8 cellular contexts compared by ENCODE assay signal in the genomic region with DNA sequence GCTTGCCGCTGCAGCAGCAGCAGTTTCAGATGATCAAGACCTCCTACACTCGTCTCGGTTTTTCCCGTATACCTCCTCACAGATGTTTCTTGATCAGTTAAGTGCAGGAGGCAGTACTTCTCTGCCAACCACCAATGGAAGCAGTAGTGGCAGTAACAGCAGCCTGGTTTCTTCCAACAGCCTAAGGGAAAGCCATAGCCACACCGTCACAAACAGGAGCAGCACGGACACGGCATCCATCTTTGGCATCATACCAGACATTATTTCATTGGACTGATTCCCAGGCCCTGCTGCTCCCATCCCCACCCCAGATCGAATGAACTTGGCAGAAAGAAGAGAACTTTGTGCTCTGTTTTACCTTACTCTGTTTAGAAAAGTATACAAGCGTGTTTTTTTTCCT. TPM values are rescaled to one million over a fixed set of nuclear protein-coding genes. Genes with fewer than 3 reads are reported as not detected.
DNase-seq lines count a peak whose midpoint lies in the region; ATAC-seq and TF ChIP-seq lines count a peak whose summit lies in the region.

No MANE protein-coding gene starts in this region.

- DNase-seq in GM04504 (ENCODE audit: low read depth) (peak; percentile 46), fibroblast of the aortic adventitia (ENCODE audit: low read depth) (peak; percentile 91), skeletal muscle cell (ENCODE audit: low read depth) (peak; percentile 70), NCI-H82 treated with DMSO at 0.1 percent for 48 hours (lab: John Stamatoyannopoulos, UW; ENCODE audit: unreplicated experiment) (no peak)

- TF ChIP-seq CTCF in fibroblast of the aortic adventitia (IDR thresholded peaks at IDR 0.05; ENCODE audit: insufficient read depth, low read length) = no peak

- ATAC-seq in SK-N-SH treated with all-trans-retinoic acid at 6 μM for 48 hours = peak; percentile 92
- no peak for ATAC-seq in GM18873 (IDR thresholded peaks at IDR 0.05; ENCODE audit: low FRiP score, unreplicated experiment)
- no peak for ATAC-seq in HG03045 (IDR thresholded peaks at IDR 0.05; ENCODE audit: unreplicated experiment)
- no peak for ATAC-seq in GM19035 (IDR thresholded peaks at IDR 0.05; ENCODE audit: unreplicated experiment)

- H3K4me3 ChIP-seq in fibroblast of the aortic adventitia (ENCODE audit: low read depth, low read length) (peak overlapping the region; percentile 1), skeletal muscle cell (ENCODE audit: low read depth, low read length) (peak overlapping the region; percentile 19)

TF ChIP-seq in SK-N-SH treated with all-trans-retinoic acid at 6 μM for 48 hours, 23 proteins besides CTCF, POLR2A, EP300 and RAD21:
- TF ChIP-seq TCF4 (CRISPR knock-in tag; IDR thresholded peaks at IDR 0.05; ENCODE audit: borderline replicate concordance) (peak; percentile 31; the same call in 1 of the 2 replicates), ARNTL (CRISPR knock-in tag; IDR thresholded peaks at IDR 0.05; ENCODE audit: borderline replicate concordance, low read depth) (no peak)

RNA-seq across cellular contexts. Expression of a gene that starts 17.6 kb away (rescaled TPM):
- 2.6 and 2.7 TPM in 2 replicates for total RNA-seq in fibroblast of the aortic adventitia (ENCODE audit: low replicate concordance)

RNA-seq across cellular contexts. Expression of a gene that starts 42.0 kb away (rescaled TPM):
- total RNA-seq in fibroblast of the aortic adventitia (ENCODE audit: low replicate concordance) = 8.9 and 25.9 TPM in 2 replicates
